1 cellular context compared by ENCODE assay signal in the genomic region with DNA sequence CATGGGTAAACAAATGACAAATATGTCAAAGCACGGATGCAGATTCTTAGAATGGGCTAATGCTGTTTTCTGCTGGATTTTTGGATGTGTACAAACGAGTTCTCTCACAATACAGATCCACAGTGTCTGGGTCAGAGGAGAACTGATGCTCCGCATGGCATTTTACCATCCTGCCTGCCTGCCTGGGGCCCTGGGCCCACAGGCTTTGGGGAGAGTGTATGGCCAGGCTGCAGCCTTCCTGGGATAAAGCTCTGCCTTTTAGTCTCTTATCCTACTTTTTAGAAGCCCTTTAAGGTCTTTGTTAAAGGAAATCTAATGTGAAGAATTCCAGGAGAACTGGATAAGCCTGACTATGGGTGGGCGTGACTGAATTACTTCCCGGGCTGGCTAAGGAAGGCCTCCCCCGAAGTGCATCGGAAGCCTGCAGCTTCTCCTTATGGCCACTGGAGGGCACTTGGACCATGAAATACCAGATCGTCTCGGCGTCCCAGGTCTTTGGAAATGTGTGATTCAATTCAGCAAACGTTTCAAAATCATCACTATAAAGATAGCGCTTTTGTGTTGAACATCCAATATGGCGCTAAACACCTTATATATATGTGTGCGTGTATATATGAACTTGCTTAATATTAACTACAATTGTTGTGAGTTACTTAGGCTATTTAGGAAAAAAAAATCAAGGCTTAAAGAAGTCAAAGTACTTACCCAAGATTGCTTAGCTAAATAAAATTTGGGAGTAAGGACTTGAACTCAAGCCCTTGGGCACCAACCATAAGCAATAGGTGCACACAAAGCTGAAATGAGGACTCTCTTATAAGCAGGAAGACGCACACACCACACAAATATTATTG.
TF ChIP-seq lines count a peak whose summit lies in the region.

No MANE protein-coding gene starts in this region.

TF ChIP-seq in GM12878, 131 proteins besides CTCF, POLR2A, EP300 and RAD21:
- TF ChIP-seq STAT3 (IDR thresholded peaks at IDR 0.05; ENCODE audit: low read depth, low read length) (no peak), SMC3 (IDR thresholded peaks at IDR 0.05; ENCODE audit: borderline replicate concordance, low read length) (peak; percentile 77)
